2 cellular contexts compared by ENCODE assay signal in the genomic region with DNA sequence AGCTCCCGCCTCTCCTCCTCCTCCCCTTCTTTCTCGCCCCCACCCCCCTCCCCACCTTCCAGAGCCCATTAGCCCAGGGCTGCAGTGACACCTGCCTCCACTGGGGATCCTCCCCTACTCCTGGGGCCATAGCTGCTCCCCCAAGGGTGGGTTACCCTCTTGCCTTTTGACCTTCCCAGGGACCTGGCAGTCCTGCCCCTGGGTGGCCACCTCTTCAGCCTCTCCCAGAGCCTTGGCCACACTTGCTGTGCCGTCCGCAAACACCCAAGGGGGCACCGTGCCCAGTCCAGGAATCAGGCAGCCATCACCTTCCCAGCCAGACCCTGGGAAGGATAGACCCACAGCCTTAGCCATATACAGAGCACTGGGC.
TF ChIP-seq lines count a peak whose summit lies in the region.

No MANE protein-coding gene starts in this region.

TF ChIP-seq in HCT116, 20 proteins besides CTCF, POLR2A, EP300 and RAD21 (continued from another document):
- TF ChIP-seq, protein P1, sequence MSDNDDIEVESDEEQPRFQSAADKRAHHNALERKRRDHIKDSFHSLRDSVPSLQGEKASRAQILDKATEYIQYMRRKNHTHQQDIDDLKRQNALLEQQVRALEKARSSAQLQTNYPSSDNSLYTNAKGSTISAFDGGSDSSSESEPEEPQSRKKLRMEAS (IDR thresholded peaks at IDR 0.05), result no peak
- TF ChIP-seq SRF (IDR thresholded peaks at IDR 0.05; ENCODE audit: low read depth), result no peak
TF ChIP-seq in HCT116: peak in this region for 0.

TF ChIP-seq in WTC11, 78 proteins besides CTCF, POLR2A, EP300 and RAD21:
- TF ChIP-seq, protein P2, sequence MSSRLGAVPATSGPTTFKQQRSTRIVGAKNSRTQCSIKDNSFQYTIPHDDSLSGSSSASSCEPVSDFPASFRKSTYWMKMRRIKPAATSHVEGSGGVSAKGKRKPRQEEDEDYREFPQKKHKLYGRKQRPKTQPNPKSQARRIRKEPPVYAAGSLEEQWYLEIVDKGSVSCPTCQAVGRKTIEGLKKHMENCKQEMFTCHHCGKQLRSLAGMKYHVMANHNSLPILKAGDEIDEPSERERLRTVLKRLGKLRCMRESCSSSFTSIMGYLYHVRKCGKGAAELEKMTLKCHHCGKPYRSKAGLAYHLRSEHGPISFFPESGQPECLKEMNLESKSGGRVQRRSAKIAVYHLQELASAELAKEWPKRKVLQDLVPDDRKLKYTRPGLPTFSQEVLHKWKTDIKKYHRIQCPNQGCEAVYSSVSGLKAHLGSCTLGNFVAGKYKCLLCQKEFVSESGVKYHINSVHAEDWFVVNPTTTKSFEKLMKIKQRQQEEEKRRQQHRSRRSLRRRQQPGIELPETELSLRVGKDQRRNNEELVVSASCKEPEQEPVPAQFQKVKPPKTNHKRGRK (CRISPR knock-in tag; IDR thresholded peaks at IDR 0.05; ENCODE audit: borderline replicate concordance), result no peak
- TF ChIP-seq FOXP1 (CRISPR knock-in tag; IDR thresholded peaks at IDR 0.05; ENCODE audit: borderline replicate concordance), result 0 out of 2 replicates have a peak, but pooled peaks have one; percentile 18
